ENCODE assay signal across 2 cellular contexts in the genomic region with DNA sequence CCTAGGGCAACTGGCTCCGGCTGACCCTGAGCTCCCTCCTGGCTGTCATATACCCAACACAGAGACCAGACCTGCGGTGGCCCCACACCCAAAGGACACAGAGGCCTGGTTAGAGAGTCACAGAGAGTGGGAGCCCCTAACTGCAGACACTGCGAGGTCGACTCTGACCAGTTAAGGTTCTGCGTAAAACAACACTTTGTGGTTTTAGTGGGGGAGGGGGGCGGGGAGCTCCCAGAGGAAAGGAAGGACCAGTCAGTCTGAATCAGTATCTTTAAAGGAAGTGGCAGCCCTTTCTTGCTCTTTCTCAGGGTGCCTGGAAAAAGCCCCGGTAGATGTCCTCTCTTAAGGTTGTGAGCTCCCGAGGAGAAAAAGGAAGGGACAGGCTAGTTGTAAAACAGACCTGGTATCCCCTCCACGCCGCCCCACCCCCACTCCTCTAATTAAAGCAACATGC.
TF ChIP-seq lines count a peak whose summit lies in the region.

No MANE protein-coding gene starts in this region.

TF ChIP-seq in IMR-90, 13 proteins besides CTCF, POLR2A, EP300 and RAD21:
- TF ChIP-seq MXI1 (IDR thresholded peaks at IDR 0.05; ENCODE audit: borderline replicate concordance, low read depth, low read length) (0 out of 2 replicates have a peak, but pooled peaks have one; percentile 8), SMC3 (IDR thresholded peaks at IDR 0.05; ENCODE audit: low read depth, low read length) (no peak; the same call in 1 of the 2 replicates), MAFK (IDR thresholded peaks at IDR 0.05; ENCODE audit: low read depth, low read length) (0 out of 2 replicates have a peak, but pooled peaks have one; percentile 5), MAZ (IDR thresholded peaks at IDR 0.05; ENCODE audit: borderline replicate concordance, low read depth, low read length) (peak; percentile 43; the same call in 1 of the 2 replicates)
- TF ChIP-seq, protein P1, sequence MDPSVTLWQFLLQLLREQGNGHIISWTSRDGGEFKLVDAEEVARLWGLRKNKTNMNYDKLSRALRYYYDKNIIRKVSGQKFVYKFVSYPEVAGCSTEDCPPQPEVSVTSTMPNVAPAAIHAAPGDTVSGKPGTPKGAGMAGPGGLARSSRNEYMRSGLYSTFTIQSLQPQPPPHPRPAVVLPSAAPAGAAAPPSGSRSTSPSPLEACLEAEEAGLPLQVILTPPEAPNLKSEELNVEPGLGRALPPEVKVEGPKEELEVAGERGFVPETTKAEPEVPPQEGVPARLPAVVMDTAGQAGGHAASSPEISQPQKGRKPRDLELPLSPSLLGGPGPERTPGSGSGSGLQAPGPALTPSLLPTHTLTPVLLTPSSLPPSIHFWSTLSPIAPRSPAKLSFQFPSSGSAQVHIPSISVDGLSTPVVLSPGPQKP (IDR thresholded peaks at IDR 0.05; ENCODE audit: borderline replicate concordance, low read depth, low read length), result no peak
TF ChIP-seq in IMR-90: peak in this region for 3.

TF ChIP-seq in GM12878, 131 proteins besides CTCF, POLR2A, EP300 and RAD21:
- TF ChIP-seq, protein P2, sequence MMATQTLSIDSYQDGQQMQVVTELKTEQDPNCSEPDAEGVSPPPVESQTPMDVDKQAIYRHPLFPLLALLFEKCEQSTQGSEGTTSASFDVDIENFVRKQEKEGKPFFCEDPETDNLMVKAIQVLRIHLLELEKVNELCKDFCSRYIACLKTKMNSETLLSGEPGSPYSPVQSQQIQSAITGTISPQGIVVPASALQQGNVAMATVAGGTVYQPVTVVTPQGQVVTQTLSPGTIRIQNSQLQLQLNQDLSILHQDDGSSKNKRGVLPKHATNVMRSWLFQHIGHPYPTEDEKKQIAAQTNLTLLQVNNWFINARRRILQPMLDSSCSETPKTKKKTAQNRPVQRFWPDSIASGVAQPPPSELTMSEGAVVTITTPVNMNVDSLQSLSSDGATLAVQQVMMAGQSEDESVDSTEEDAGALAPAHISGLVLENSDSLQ (IDR thresholded peaks at IDR 0.05), result no peak
- no peak for TF ChIP-seq BMI1 (IDR thresholded peaks at IDR 0.05; ENCODE audit: borderline replicate concordance)
- peak; percentile 39; the same call in 1 of the 2 replicates for TF ChIP-seq IKZF1 (conservative IDR thresholded peaks at IDR 0.05)
- peak; percentile 88 for TF ChIP-seq RUNX3 (IDR thresholded peaks at IDR 0.05; ENCODE audit: low read length)
- TF ChIP-seq, protein P3, sequence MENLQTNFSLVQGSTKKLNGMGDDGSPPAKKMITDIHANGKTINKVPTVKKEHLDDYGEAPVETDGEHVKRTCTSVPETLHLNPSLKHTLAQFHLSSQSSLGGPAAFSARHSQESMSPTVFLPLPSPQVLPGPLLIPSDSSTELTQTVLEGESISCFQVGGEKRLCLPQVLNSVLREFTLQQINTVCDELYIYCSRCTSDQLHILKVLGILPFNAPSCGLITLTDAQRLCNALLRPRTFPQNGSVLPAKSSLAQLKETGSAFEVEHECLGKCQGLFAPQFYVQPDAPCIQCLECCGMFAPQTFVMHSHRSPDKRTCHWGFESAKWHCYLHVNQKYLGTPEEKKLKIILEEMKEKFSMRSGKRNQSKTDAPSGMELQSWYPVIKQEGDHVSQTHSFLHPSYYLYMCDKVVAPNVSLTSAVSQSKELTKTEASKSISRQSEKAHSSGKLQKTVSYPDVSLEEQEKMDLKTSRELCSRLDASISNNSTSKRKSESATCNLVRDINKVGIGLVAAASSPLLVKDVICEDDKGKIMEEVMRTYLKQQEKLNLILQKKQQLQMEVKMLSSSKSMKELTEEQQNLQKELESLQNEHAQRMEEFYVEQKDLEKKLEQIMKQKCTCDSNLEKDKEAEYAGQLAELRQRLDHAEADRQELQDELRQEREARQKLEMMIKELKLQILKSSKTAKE (IDR thresholded peaks at IDR 0.05; ENCODE audit: low read depth, poor library complexity, severe bottlenecking), result no peak
- TF ChIP-seq EED (IDR thresholded peaks at IDR 0.05; ENCODE audit: low read depth), result 0 out of 2 replicates have a peak, but pooled peaks have one; percentile 22
- TF ChIP-seq CHD2 (IDR thresholded peaks at IDR 0.05; ENCODE audit: borderline replicate concordance, low read depth, low read length), result 0 out of 2 replicates have a peak, but pooled peaks have one; percentile 24
- TF ChIP-seq PAX5 (IDR thresholded peaks at IDR 0.05; ENCODE audit: borderline replicate concordance, low read depth, low read length), result no peak
- no peak for TF ChIP-seq MXI1 (IDR thresholded peaks at IDR 0.05; ENCODE audit: low read depth, low read length)
- no peak for TF ChIP-seq SREBF2 (IDR thresholded peaks at IDR 0.05; ENCODE audit: low read length)
- no peak for TF ChIP-seq BRCA1 (IDR thresholded peaks at IDR 0.05; ENCODE audit: low read depth, low read length)
- TF ChIP-seq, protein P4, sequence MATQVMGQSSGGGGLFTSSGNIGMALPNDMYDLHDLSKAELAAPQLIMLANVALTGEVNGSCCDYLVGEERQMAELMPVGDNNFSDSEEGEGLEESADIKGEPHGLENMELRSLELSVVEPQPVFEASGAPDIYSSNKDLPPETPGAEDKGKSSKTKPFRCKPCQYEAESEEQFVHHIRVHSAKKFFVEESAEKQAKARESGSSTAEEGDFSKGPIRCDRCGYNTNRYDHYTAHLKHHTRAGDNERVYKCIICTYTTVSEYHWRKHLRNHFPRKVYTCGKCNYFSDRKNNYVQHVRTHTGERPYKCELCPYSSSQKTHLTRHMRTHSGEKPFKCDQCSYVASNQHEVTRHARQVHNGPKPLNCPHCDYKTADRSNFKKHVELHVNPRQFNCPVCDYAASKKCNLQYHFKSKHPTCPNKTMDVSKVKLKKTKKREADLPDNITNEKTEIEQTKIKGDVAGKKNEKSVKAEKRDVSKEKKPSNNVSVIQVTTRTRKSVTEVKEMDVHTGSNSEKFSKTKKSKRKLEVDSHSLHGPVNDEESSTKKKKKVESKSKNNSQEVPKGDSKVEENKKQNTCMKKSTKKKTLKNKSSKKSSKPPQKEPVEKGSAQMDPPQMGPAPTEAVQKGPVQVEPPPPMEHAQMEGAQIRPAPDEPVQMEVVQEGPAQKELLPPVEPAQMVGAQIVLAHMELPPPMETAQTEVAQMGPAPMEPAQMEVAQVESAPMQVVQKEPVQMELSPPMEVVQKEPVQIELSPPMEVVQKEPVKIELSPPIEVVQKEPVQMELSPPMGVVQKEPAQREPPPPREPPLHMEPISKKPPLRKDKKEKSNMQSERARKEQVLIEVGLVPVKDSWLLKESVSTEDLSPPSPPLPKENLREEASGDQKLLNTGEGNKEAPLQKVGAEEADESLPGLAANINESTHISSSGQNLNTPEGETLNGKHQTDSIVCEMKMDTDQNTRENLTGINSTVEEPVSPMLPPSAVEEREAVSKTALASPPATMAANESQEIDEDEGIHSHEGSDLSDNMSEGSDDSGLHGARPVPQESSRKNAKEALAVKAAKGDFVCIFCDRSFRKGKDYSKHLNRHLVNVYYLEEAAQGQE (IDR thresholded peaks at IDR 0.05; ENCODE audit: low read depth, low read length), result no peak
TF ChIP-seq in GM12878: peak in this region for 4.
